Comparison of ENCODE assay signal across 28 cellular contexts in the genomic region with DNA sequence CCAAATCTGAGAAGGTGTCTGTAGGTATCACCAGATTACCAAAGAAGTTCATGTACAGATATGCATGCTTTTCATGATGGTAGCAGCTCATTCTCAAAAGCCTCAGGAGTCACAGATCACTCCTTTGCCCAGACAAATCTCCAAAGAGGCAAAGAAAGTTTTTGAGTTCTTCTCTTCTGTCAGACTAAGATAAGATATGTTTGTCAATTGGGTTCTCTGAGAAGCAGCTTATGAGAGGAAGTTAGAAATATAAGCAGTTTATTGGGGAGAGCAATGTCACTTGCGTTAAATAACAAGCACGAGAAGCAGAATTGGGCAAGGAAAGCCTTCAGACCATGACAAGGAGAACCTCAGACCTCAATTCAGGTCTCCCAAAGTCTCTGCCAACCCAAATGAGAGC.
"Had no signal": no experiment of that assay in that cellular context is flagged by ENCODE, and none has a peak within 500 bp of the region (broad histone marks: within the 10 kb centered on the region; RNA-seq: fewer than 3 reads in every experiment).

No MANE protein-coding gene starts in this region.

- H3K27ac ChIP-seq: KMS-11 had no signal

- ATAC-seq: activated CD4-positive, alpha-beta T cell treated with anti-CD3 and anti-CD28 coated beads for 36 hours; activated CD4-positive, CD25-positive, alpha-beta regulatory T cell treated with anti-CD3 and anti-CD28 coated beads, Interleukin-2, amount 50 U/mL, for 24 hours; activated CD8-positive, alpha-beta T cell treated with anti-CD3 and anti-CD28 coated beads, Interleukin-2, amount 10 ng/mL, durations not matched to agents 7 days and 5 days; Panc1; WTC11 had no signal

- DNase-seq: activated CD4-positive, alpha-beta T cell treated with anti-CD3 and anti-CD28 coated beads for 36 hours; activated CD4-positive, alpha-beta T cell treated with anti-CD3 and anti-CD28 coated beads, Interleukin-2, amount 10 ng/mL, durations not matched to agents 7 days and 5 days; activated CD4-positive, alpha-beta T cell treated with anti-CD3 and anti-CD28 coated beads, Interleukin-2, amount 50 U/mL, for 48 hours; activated CD8-positive, alpha-beta T cell treated with anti-CD3 and anti-CD28 coated beads, Interleukin-2, amount 10 ng/mL, durations not matched to agents 7 days and 5 days; activated gamma-delta T cell; activated naive CD4-positive, alpha-beta T cell treated with Interleukin-2 at 50 U/mL for 16 hours; activated naive CD8-positive, alpha-beta T cell treated with anti-CD3 and anti-CD28 coated beads, Interleukin-2, amount 10 ng/mL, durations not matched to agents 7 days and 5 days; activated T-cell treated with anti-CD3 and anti-CD28 coated beads, Interleukin-2, amount 50 U/mL, for 24 hours; amygdala; caudate nucleus; cerebellar nuclear complex; MM.1S; MV-4-11; NCI-H1092; NCI-H1436 treated with DMSO at 0.1 percent for 48 hours; NCI-H1694 treated with DMSO at 0.1 percent for 48 hours; NCI-H2029; NCI-H345; NCI-H524 treated with DMSO at 0.1 percent for 48 hours; SIG-M5; SW 1271; T-helper 1 cell; T-helper 2 cell; T-helper 9 cell had no signal
